ENCODE assay signal across 27 cellular contexts in genomic region chr11:126026579-126026978, GRCh38.
"Had no signal": no experiment of that assay in that cellular context is flagged by ENCODE, and none has a peak within 500 bp of the region (broad histone marks: within the 10 kb centered on the region; RNA-seq: fewer than 3 reads in every experiment).

No MANE protein-coding gene starts in this region.

- DNase-seq: activated CD4-positive, alpha-beta memory T cell treated with anti-CD3 and anti-CD28 coated beads for 36 hours; activated CD4-positive, alpha-beta T cell treated with anti-CD3 and anti-CD28 coated beads for 4 hours; activated CD4-positive, CD25-positive, alpha-beta regulatory T cell; activated effector memory CD4-positive, alpha-beta T cell treated with Interleukin-2 at 50 U/mL for 16 hours; activated naive CD4-positive, alpha-beta T cell treated with anti-CD3 and anti-CD28 coated beads, Interleukin-2, amount 10 ng/mL, durations not matched to agents 7 days and 5 days; activated naive CD8-positive, alpha-beta T cell treated with anti-CD3 and anti-CD28 coated beads, Interleukin-2, amount 50 U/mL, for 24 hours; activated T-cell treated with anti-CD3 and anti-CD28 coated beads, Interleukin-2, amount 50 U/mL, for 72 hours; effector CD4-positive, alpha-beta T cell; erythroblast; foreskin melanocyte; glutamatergic neuron; hippocampal formation; kidney glomerular epithelial cell; mucosa of descending colon; naive B cell; retina; stimulated activated CD4-positive, alpha-beta T cell treated with anti-CD3 and anti-CD28 coated beads, Interleukin-1b, Interleukin-23, amount 100 ng/mL, for 48 hours; trophoblast cell had no signal

- H3K9me3 Mint-ChIP-seq: activated CD4-positive, alpha-beta memory T cell treated with anti-CD3 and anti-CD28 coated beads for 36 hours; activated naive CD4-positive, alpha-beta T cell treated with anti-CD3 and anti-CD28 coated beads, Interleukin-2, amount 10 ng/mL, durations not matched to agents 7 days and 5 days; activated naive CD8-positive, alpha-beta T cell treated with anti-CD3 and anti-CD28 coated beads, Interleukin-2, amount 50 U/mL, for 24 hours; activated T-cell treated with anti-CD3 and anti-CD28 coated beads, Interleukin-2, amount 50 U/mL, for 72 hours; dendritic cell treated with granulocyte-macrophage colony-stimulating factor and Interleukin-4, amounts not matched to agents 40 ng/mL and 50 ng/mL, for 4 days; memory B cell; naive B cell; stimulated activated naive CD8-positive, alpha-beta T cell treated with anti-CD3 and anti-CD28 coated beads, Interleukin-15, Interleukin-2, amounts not matched to agents 100 ng/mL and 50 ng/mL, for 24 hours; T-helper 1 cell treated with Interleukin-12 subunit alpha and Interleukin-12 subunit beta and Interleukin-4 antibody, amounts not matched to agents 30 μg/mL and 1 μg/mL, for 36 hours had no signal

- ATAC-seq: activated naive CD8-positive, alpha-beta T cell treated with anti-CD3 and anti-CD28 coated beads, Interleukin-2, amount 50 U/mL, for 24 hours; activated T-cell treated with anti-CD3 and anti-CD28 coated beads, Interleukin-2, amount 50 U/mL, for 72 hours; mucosa of descending colon had no signal

- H3K27ac ChIP-seq: cardiac muscle cell, neural progenitor cell, skin epidermis, suprapubic skin, vagina had no signal

- H3K9me3 ChIP-seq: mucosa of descending colon, suprapubic skin, vagina had no signal

- H3K4me3 Mint-ChIP-seq: activated CD4-positive, alpha-beta memory T cell treated with anti-CD3 and anti-CD28 coated beads for 36 hours; activated naive CD4-positive, alpha-beta T cell treated with anti-CD3 and anti-CD28 coated beads, Interleukin-2, amount 10 ng/mL, durations not matched to agents 7 days and 5 days; activated naive CD8-positive, alpha-beta T cell treated with anti-CD3 and anti-CD28 coated beads, Interleukin-2, amount 50 U/mL, for 24 hours; activated T-cell treated with anti-CD3 and anti-CD28 coated beads, Interleukin-2, amount 50 U/mL, for 72 hours; dendritic cell treated with granulocyte-macrophage colony-stimulating factor and Interleukin-4, amounts not matched to agents 40 ng/mL and 50 ng/mL, for 4 days; memory B cell; naive B cell; neural progenitor cell; stimulated activated naive CD8-positive, alpha-beta T cell treated with anti-CD3 and anti-CD28 coated beads, Interleukin-15, Interleukin-2, amounts not matched to agents 100 ng/mL and 50 ng/mL, for 24 hours; T-helper 1 cell treated with Interleukin-12 subunit alpha and Interleukin-12 subunit beta and Interleukin-4 antibody, amounts not matched to agents 30 μg/mL and 1 μg/mL, for 36 hours had no signal

- H3K27ac Mint-ChIP-seq: activated CD4-positive, alpha-beta memory T cell treated with anti-CD3 and anti-CD28 coated beads for 36 hours; activated naive CD4-positive, alpha-beta T cell treated with anti-CD3 and anti-CD28 coated beads, Interleukin-2, amount 10 ng/mL, durations not matched to agents 7 days and 5 days; activated naive CD8-positive, alpha-beta T cell treated with anti-CD3 and anti-CD28 coated beads, Interleukin-2, amount 50 U/mL, for 24 hours; activated T-cell treated with anti-CD3 and anti-CD28 coated beads, Interleukin-2, amount 50 U/mL, for 72 hours; dendritic cell treated with granulocyte-macrophage colony-stimulating factor and Interleukin-4, amounts not matched to agents 40 ng/mL and 50 ng/mL, for 4 days; memory B cell; naive B cell; neural progenitor cell; stimulated activated naive CD8-positive, alpha-beta T cell treated with anti-CD3 and anti-CD28 coated beads, Interleukin-15, Interleukin-2, amounts not matched to agents 100 ng/mL and 50 ng/mL, for 24 hours; T-helper 1 cell treated with Interleukin-12 subunit alpha and Interleukin-12 subunit beta and Interleukin-4 antibody, amounts not matched to agents 30 μg/mL and 1 μg/mL, for 36 hours had no signal

- H3K36me3 Mint-ChIP-seq: activated CD4-positive, alpha-beta memory T cell treated with anti-CD3 and anti-CD28 coated beads for 36 hours; activated naive CD4-positive, alpha-beta T cell treated with anti-CD3 and anti-CD28 coated beads, Interleukin-2, amount 10 ng/mL, durations not matched to agents 7 days and 5 days; memory B cell; naive B cell had no signal

- H3K27me3 Mint-ChIP-seq: activated CD4-positive, alpha-beta memory T cell treated with anti-CD3 and anti-CD28 coated beads for 36 hours; activated naive CD4-positive, alpha-beta T cell treated with anti-CD3 and anti-CD28 coated beads, Interleukin-2, amount 10 ng/mL, durations not matched to agents 7 days and 5 days had no signal

- H3K27me3 ChIP-seq: cardiac muscle cell, neural progenitor cell, suprapubic skin, vagina had no signal

- H3K36me3 ChIP-seq: cardiac muscle cell, suprapubic skin, vagina had no signal

- H3K4me1 Mint-ChIP-seq: activated naive CD4-positive, alpha-beta T cell treated with anti-CD3 and anti-CD28 coated beads, Interleukin-2, amount 10 ng/mL, durations not matched to agents 7 days and 5 days; activated naive CD8-positive, alpha-beta T cell treated with anti-CD3 and anti-CD28 coated beads, Interleukin-2, amount 50 U/mL, for 24 hours; memory B cell; naive B cell had no signal

- H3K4me3 ChIP-seq: cardiac muscle cell, mucosa of descending colon, neural progenitor cell, skin epidermis, suprapubic skin, vagina had no signal
